Comparison of ENCODE assay signal across 8 cellular contexts in the genomic region with DNA sequence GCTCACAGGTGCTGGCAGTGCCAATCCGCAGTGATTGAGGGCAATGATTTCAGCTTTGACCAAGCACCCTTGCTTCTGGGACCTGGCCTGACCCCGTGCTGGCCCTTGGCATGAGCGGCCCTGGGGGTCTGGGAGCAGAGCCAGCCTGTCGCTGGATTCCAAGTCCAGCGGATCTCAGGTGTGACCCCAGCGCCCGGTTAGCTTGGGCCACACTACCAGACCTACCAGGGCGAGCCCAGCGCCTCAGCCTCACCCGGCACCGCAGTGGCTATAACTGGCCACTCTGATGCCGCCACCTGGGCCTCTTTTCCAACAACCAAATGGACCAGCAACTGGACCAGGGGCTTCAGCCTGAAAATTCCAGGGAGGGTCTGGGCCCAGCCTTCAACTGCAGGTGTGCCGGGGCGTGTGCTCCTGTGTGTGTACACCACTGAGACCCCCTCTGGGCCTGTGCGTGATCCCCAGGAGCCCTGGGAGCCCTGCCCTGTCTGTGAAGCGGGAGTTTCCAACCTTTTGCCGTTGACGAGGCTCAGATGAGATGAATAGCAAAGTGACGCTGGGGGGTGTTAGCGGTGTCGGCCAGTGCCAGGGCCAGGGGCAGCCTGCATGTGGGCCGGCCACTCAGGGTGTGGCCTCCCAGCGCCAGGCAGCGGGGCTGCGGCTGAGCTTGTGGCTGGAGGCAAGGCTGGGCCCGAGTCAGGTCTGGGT. TPM values are rescaled to one million over a fixed set of nuclear protein-coding genes. Genes with fewer than 3 reads are reported as not detected.
A peak's percentile ranks its signal among the peaks of the same experiment; 100 is the strongest.
DNase-seq lines count a peak whose midpoint lies in the region; ATAC-seq, FAIRE-seq and TF ChIP-seq lines count a peak whose summit lies in the region.

No MANE protein-coding gene starts in this region.

- H3K36me3 ChIP-seq in RWPE2 (ENCODE audit: low read depth) (peaks cover 47% of the 10 kb centered on the region), endocrine pancreas (ENCODE audit: control insufficient read depth, insufficient read depth, low read length) (no peaks in the 10 kb centered on the region), pancreas (no peaks in the 10 kb centered on the region)

- H3K4me3 ChIP-seq in RWPE2 (ENCODE audit: severe bottlenecking) = peak overlapping the region; percentile 79
- H3K4me3 ChIP-seq in endocrine pancreas (ENCODE audit: control insufficient read depth, insufficient read depth, low read length) = peak overlapping the region; percentile 14
- H3K4me3 ChIP-seq in pancreas = peak overlapping the region; percentile 22 to 64 (median 48)

- peaks cover 27% of the 10 kb centered on the region for H3K4me1 Mint-ChIP-seq in Calu3 (ENCODE audit: low read depth, unreplicated experiment)

- H3K4me3 Mint-ChIP-seq in Calu3 (ENCODE audit: low read depth, unreplicated experiment) = peak overlapping the region; percentile 79

- H3K9ac ChIP-seq in endocrine pancreas (ENCODE audit: control insufficient read depth, insufficient read depth, low read length) = peak overlapping the region; percentile 95

- H3K4me1 ChIP-seq in RWPE2 (ENCODE audit: insufficient read depth, poor library complexity, severe bottlenecking) (peaks cover 27% of the 10 kb centered on the region), endocrine pancreas (ENCODE audit: control insufficient read depth, insufficient read depth, low read length) (peaks cover 3% of the 10 kb centered on the region), pancreas (peaks cover 17 to 37% (median 23%) of the 10 kb centered on the region in 3 donors)

- 7 to 9% methylated on average over 26 of the region's 26 CpGs for WGBS in pancreas, 2 donors

- H3K27ac ChIP-seq in RWPE2 (ENCODE audit: poor library complexity, severe bottlenecking) = peak overlapping the region; percentile 88
- H3K27ac ChIP-seq in pancreas = peak overlapping the region; percentile 88 to 93 (median 89)

- TSS peak; percentile 75 for BruUV-seq in Calu3 (replicated peaks; lab: Mats Ljungman, UMichigan)

- peaks cover 17% of the 10 kb centered on the region for H3K36me3 Mint-ChIP-seq in Calu3 (ENCODE audit: insufficient read depth, unreplicated experiment)

- H3K9me3 Mint-ChIP-seq in Calu3 (ENCODE audit: low read depth, unreplicated experiment) = no peaks in the 10 kb centered on the region

- DNase-seq in Calu3 (peak; percentile 23), RWPE2 (ENCODE audit: low spot score) (no peak), pancreas (peak in 4 of 6 donors; percentile 48 to 75 (median 58)), OCI-M1 (lab: John Stamatoyannopoulos, UW) (no peak), NCI-H524 treated with DMSO at 0.1 percent for 48 hours (lab: John Stamatoyannopoulos, UW) (no peak), ureter (ENCODE audit: low spot score) (no peak)

- peak; percentile 13 for ATAC-seq in RWPE2 (ENCODE audit: low read depth)
- ATAC-seq in pancreas = peak; percentile 38 to 46 (median 44)
- no peak for ATAC-seq in GM18907 (IDR thresholded peaks at IDR 0.05; ENCODE audit: unreplicated experiment)

- no peaks in the 10 kb centered on the region for H3K9me3 ChIP-seq in RWPE2 (ENCODE audit: severe bottlenecking)
- no peaks in the 10 kb centered on the region for H3K9me3 ChIP-seq in endocrine pancreas (ENCODE audit: control insufficient read depth, low read length)
- no peaks in the 10 kb centered on the region for H3K9me3 ChIP-seq in pancreas

- H3K27me3 Mint-ChIP-seq in Calu3 (ENCODE audit: unreplicated experiment) = no peaks in the 10 kb centered on the region

- CTCF ChIA-PET in Calu3 (lab: Charles Lee) = interaction anchor here (2.1 kb wide), 1 partner anchor 23 kb away, joined by 16 read pairs; no protein-coding TSS in a partner anchor

- TF ChIP-seq CTCF in Calu3 (IDR thresholded peaks at IDR 0.05; ENCODE audit: unreplicated experiment) = no peak
- TF ChIP-seq CTCF in RWPE2 (IDR thresholded peaks at IDR 0.05; ENCODE audit: poor library complexity, severe bottlenecking) = no peak
- no peak for TF ChIP-seq CTCF in pancreas (IDR thresholded peaks at IDR 0.05)

- H3K27ac Mint-ChIP-seq in Calu3 (ENCODE audit: unreplicated experiment) = peak overlapping the region; percentile 54

- H3K27me3 ChIP-seq in RWPE2 (ENCODE audit: insufficient read depth, poor library complexity, severe bottlenecking) (no peaks in the 10 kb centered on the region), endocrine pancreas (ENCODE audit: control insufficient read depth, insufficient read depth, low read length) (no peaks in the 10 kb centered on the region), pancreas (no peaks in the 10 kb centered on the region)

- no peak for FAIRE-seq in pancreas (lab: Jason Lieb, UNC)

- intact Hi-C loops in Calu3 (cut with micrococcal nuclease; ENCODE audit: unreplicated experiment) = no loop called here
- intact Hi-C loops in pancreas (cut with DNase I) = no loop called here

RNA-seq across cellular contexts. Expression of a gene that starts 0.7 kb away (rescaled TPM):
- total RNA-seq in Calu3 (2022) (7.8 and 10.8 TPM in 2 replicates), pancreas (10 to 100 TPM; 12.5 to 28.0 (median 18.1) TPM), ureter (87.0 TPM)
- 10 to 100 TPM; 23.4 to 23.6 TPM for polyA plus RNA-seq in pancreas

RNA-seq across cellular contexts. Expression of a gene that starts 41.1 kb away (rescaled TPM):
- 1.0 and 1.2 TPM in 2 replicates for total RNA-seq in Calu3 (2022)
- total RNA-seq in pancreas = 1 to 10 TPM; 4.3 to 8.6 (median 6.0) TPM
- 10 to 100 TPM in 1 of 2 donors, 1 to 10 TPM in 1; 6.1 to 13.1 TPM for polyA plus RNA-seq in pancreas
- 8.5 TPM for total RNA-seq in ureter

Comparison
In these comparisons a context has a peak if more than half of its experiments do, and no peak if none do; other contexts are left out.
1. DNase-seq: peak in Calu3 (single experiment) and pancreas (4 of 6); none in RWPE2 (single experiment), OCI-M1 (single experiment), NCI-H524 treated with DMSO at 0.1 percent for 48 hours (single experiment) and ureter (single experiment).
2. H3K4me3 ChIP-seq: peak in every context shown above with its lines; median percentile 79 in RWPE2; 48 in pancreas; 14 in endocrine pancreas.